ENCODE assay signal across 1 cellular context in the genomic region with DNA sequence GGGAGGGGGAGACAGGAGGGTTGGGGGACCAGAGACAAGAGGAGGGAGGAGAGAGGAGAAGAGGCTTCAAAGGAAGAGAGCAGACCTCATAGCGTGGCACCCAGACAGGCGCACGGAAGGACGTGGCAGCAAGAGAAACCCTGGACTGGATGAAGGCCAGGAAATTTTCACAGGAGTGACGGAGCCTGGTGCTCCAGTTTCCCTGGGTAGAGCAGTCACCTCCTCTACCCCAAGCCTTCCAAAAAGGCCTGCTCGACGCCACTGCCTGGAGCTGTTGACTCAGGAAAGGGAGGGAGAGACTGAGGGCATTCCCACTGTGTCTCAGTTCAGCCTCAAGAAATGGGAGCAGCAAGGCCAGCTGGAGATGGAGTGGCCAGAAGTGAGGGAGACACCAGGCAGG.
TF ChIP-seq lines count a peak whose summit lies in the region.

No MANE protein-coding gene starts in this region.

TF ChIP-seq in H1, 55 proteins besides CTCF, POLR2A, EP300 and RAD21:
- TF ChIP-seq BRCA1 (IDR thresholded peaks at IDR 0.05; ENCODE audit: low read depth, low read length) (no peak), KDM5A (IDR thresholded peaks at IDR 0.05; ENCODE audit: low read length) (no peak), TBP (IDR thresholded peaks at IDR 0.05; ENCODE audit: low read depth, low read length) (no peak), JUND (IDR thresholded peaks at IDR 0.05; ENCODE audit: low read length) (no peak), YY1 (IDR thresholded peaks at IDR 0.05; ENCODE audit: low read depth, low read length) (no peak), EGR1 (IDR thresholded peaks at IDR 0.05; ENCODE audit: borderline replicate concordance, low read depth, low read length) (no peak)
TF ChIP-seq in H1: peak in this region for 0.
